Comparison of ENCODE assay signal across 8 cellular contexts in the genomic region with DNA sequence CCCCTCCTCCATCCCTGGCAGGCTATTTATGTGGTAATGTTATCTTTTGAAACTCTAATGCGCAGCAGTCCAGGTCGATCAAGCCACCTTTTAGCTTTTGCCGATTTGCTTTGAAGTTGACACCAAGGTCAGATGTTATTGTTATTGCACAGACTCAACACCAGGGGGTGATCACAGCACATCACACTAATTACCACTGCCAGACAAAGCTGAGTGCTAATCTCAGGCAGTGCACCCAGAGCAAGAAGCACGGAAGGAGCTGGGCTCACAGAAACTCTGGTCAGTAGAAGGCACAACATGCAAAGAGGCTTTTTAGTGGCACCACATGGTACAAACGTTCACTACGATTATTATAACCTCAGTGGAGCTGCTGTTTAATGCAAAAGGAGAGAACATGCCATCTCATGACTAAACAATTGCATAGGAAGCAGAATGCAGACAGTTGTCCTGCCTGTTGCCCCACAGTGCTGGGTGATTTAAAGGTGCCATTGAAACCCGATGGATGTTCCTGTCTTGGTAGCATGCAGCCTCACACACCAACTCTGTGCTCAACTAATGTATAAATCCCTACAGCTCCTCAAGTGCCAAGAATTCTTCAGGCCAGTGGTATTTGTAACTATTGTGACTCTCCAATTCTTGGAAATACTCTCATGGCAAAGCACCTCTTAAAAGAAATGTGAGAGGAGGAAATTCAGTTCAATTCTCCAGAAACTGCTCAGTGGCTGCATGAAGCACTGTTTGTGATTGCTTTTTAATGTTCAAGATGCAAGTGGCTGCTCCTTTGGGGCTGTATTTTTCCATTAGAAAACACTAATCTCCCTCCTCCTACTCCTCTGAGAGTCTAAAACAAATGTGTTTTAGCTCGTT.
DNase-seq lines count a peak whose midpoint lies in the region; ATAC-seq and TF ChIP-seq lines count a peak whose summit lies in the region.

No MANE protein-coding gene starts in this region.

- no peak for TF ChIP-seq POLR2A in Peyer's patch (IDR thresholded peaks at IDR 0.05)

- H3K4me3 ChIP-seq in Peyer's patch, result peak overlapping the region in 1 of 4 donors; percentile 5

- H3K27ac Mint-ChIP-seq in activated T-helper 2 cell treated with anti-CD3 and anti-CD28 coated beads, Interferon-gamma antibody, Interleukin-2, Interleukin-4, amounts not matched to agents 10 μg/mL and 5 μg/mL and 100 μg/mL, durations not matched to agents 14 hours and 24 hours and 36 hours, result no peak overlapping the region
- H3K27ac Mint-ChIP-seq in osteocyte (ENCODE audit: unreplicated experiment), result no peak overlapping the region

- H3K27me3 Mint-ChIP-seq in activated T-helper 2 cell treated with anti-CD3 and anti-CD28 coated beads, Interferon-gamma antibody, Interleukin-2, Interleukin-4, amounts not matched to agents 10 μg/mL and 5 μg/mL and 100 μg/mL, durations not matched to agents 14 hours and 24 hours and 36 hours (ENCODE audit: low read depth), result no peaks in the 10 kb centered on the region
- no peaks in the 10 kb centered on the region for H3K27me3 Mint-ChIP-seq in osteocyte (ENCODE audit: unreplicated experiment)

- no peaks in the 10 kb centered on the region for H3K9me3 ChIP-seq in Peyer's patch

- intact Hi-C loops in activated T-helper 2 cell treated with anti-CD3 and anti-CD28 coated beads, Interferon-gamma antibody, Interleukin-2, Interleukin-4, amounts not matched to agents 10 μg/mL and 5 μg/mL and 100 μg/mL, durations not matched to agents 14 hours and 24 hours and 36 hours (cut with micrococcal nuclease), result loop anchor here (5.0 kb wide), 2 partner anchors 470 to 650 kb away; no protein-coding TSS in a partner anchor

- no peaks in the 10 kb centered on the region for H3K36me3 ChIP-seq in Peyer's patch

- H3K27me3 ChIP-seq in Peyer's patch, result no peaks in the 10 kb centered on the region

- TF ChIP-seq EP300 in Ishikawa (IDR thresholded peaks at IDR 0.05; ENCODE audit: borderline replicate concordance), result no peak

- ATAC-seq in GM21737 (IDR thresholded peaks at IDR 0.05; ENCODE audit: unreplicated experiment), result peak; percentile 95

- peaks cover 2% of the 10 kb centered on the region for H3K4me1 Mint-ChIP-seq in activated T-helper 2 cell treated with anti-CD3 and anti-CD28 coated beads, Interferon-gamma antibody, Interleukin-2, Interleukin-4, amounts not matched to agents 10 μg/mL and 5 μg/mL and 100 μg/mL, durations not matched to agents 14 hours and 24 hours and 36 hours (ENCODE audit: low read depth)
- peaks cover 1% of the 10 kb centered on the region for H3K4me1 Mint-ChIP-seq in osteocyte (ENCODE audit: unreplicated experiment)

- H3K27ac ChIP-seq in Peyer's patch, result no peak overlapping the region

- H3K36me3 Mint-ChIP-seq in activated T-helper 2 cell treated with anti-CD3 and anti-CD28 coated beads, Interferon-gamma antibody, Interleukin-2, Interleukin-4, amounts not matched to agents 10 μg/mL and 5 μg/mL and 100 μg/mL, durations not matched to agents 14 hours and 24 hours and 36 hours (ENCODE audit: low read depth), result no peaks in the 10 kb centered on the region
- H3K36me3 Mint-ChIP-seq in osteocyte (ENCODE audit: unreplicated experiment), result no peaks in the 10 kb centered on the region

- DNase-seq in GDM1 (lab: John Stamatoyannopoulos, UW) (peak; percentile 18), Peyer's patch (peak in 2 of 3 donors; percentile 31 to 66), globus pallidus (ENCODE audit: low spot score) (peak; percentile 83), osteocyte (ENCODE audit: extremely low spot score, unreplicated experiment) (no peak), NK-92 (lab: John Stamatoyannopoulos, UW; ENCODE audit: unreplicated experiment) (no peak)
- DNase-seq in activated T-helper 2 cell treated with anti-CD3 and anti-CD28 coated beads, Interferon-gamma antibody, Interleukin-2, Interleukin-4, amounts not matched to agents 10 μg/mL and 5 μg/mL and 100 μg/mL, durations not matched to agents 14 hours and 24 hours and 36 hours (ENCODE audit: low spot score), result peak; percentile 30

- no peaks in the 10 kb centered on the region for H3K9me3 Mint-ChIP-seq in activated T-helper 2 cell treated with anti-CD3 and anti-CD28 coated beads, Interferon-gamma antibody, Interleukin-2, Interleukin-4, amounts not matched to agents 10 μg/mL and 5 μg/mL and 100 μg/mL, durations not matched to agents 14 hours and 24 hours and 36 hours
- H3K9me3 Mint-ChIP-seq in osteocyte (ENCODE audit: unreplicated experiment), result peaks cover 9% of the 10 kb centered on the region

- TF ChIP-seq CTCF in Peyer's patch (IDR thresholded peaks at IDR 0.05) (peak; percentile 13 to 82 (median 76)), osteocyte (IDR thresholded peaks at IDR 0.05) (peak; percentile 85)

- peak; percentile 96 for TF ChIP-seq RAD21 in Ishikawa (IDR thresholded peaks at IDR 0.05; ENCODE audit: low read depth)

- H3K4me1 ChIP-seq in Peyer's patch, result no peaks in the 10 kb centered on the region

- H3K4me3 Mint-ChIP-seq in activated T-helper 2 cell treated with anti-CD3 and anti-CD28 coated beads, Interferon-gamma antibody, Interleukin-2, Interleukin-4, amounts not matched to agents 10 μg/mL and 5 μg/mL and 100 μg/mL, durations not matched to agents 14 hours and 24 hours and 36 hours (ENCODE audit: low read depth), result no peak overlapping the region
- H3K4me3 Mint-ChIP-seq in osteocyte (ENCODE audit: unreplicated experiment), result no peak overlapping the region

TF ChIP-seq in Ishikawa, 13 proteins besides CTCF, POLR2A, EP300 and RAD21:
- no peak for TF ChIP-seq TEAD4 (IDR thresholded peaks at IDR 0.05)
- TF ChIP-seq, protein P1, sequence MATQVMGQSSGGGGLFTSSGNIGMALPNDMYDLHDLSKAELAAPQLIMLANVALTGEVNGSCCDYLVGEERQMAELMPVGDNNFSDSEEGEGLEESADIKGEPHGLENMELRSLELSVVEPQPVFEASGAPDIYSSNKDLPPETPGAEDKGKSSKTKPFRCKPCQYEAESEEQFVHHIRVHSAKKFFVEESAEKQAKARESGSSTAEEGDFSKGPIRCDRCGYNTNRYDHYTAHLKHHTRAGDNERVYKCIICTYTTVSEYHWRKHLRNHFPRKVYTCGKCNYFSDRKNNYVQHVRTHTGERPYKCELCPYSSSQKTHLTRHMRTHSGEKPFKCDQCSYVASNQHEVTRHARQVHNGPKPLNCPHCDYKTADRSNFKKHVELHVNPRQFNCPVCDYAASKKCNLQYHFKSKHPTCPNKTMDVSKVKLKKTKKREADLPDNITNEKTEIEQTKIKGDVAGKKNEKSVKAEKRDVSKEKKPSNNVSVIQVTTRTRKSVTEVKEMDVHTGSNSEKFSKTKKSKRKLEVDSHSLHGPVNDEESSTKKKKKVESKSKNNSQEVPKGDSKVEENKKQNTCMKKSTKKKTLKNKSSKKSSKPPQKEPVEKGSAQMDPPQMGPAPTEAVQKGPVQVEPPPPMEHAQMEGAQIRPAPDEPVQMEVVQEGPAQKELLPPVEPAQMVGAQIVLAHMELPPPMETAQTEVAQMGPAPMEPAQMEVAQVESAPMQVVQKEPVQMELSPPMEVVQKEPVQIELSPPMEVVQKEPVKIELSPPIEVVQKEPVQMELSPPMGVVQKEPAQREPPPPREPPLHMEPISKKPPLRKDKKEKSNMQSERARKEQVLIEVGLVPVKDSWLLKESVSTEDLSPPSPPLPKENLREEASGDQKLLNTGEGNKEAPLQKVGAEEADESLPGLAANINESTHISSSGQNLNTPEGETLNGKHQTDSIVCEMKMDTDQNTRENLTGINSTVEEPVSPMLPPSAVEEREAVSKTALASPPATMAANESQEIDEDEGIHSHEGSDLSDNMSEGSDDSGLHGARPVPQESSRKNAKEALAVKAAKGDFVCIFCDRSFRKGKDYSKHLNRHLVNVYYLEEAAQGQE (IDR thresholded peaks at IDR 0.05; ENCODE audit: low read depth), result no peak
- no peak for TF ChIP-seq CEBPB (IDR thresholded peaks at IDR 0.05)
- TF ChIP-seq, protein P2, sequence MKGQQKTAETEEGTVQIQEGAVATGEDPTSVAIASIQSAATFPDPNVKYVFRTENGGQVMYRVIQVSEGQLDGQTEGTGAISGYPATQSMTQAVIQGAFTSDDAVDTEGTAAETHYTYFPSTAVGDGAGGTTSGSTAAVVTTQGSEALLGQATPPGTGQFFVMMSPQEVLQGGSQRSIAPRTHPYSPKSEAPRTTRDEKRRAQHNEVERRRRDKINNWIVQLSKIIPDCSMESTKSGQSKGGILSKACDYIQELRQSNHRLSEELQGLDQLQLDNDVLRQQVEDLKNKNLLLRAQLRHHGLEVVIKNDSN (IDR thresholded peaks at IDR 0.05), result no peak
- no peak for TF ChIP-seq TAF1 (IDR thresholded peaks at IDR 0.05; ENCODE audit: low read depth)
- no peak for TF ChIP-seq EGR1 (IDR thresholded peaks at IDR 0.05)
- TF ChIP-seq ZBTB7A (IDR thresholded peaks at IDR 0.05; ENCODE audit: low read depth), result no peak
- no peak for TF ChIP-seq YY1 (IDR thresholded peaks at IDR 0.05; ENCODE audit: low read depth)
- no peak for TF ChIP-seq FOXM1 (IDR thresholded peaks at IDR 0.05; ENCODE audit: borderline replicate concordance, low read depth)
- TF ChIP-seq, protein P3, sequence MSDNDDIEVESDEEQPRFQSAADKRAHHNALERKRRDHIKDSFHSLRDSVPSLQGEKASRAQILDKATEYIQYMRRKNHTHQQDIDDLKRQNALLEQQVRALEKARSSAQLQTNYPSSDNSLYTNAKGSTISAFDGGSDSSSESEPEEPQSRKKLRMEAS (IDR thresholded peaks at IDR 0.05), result no peak
- no peak for TF ChIP-seq NFIC (IDR thresholded peaks at IDR 0.05)
- no peak for TF ChIP-seq CREB1 (IDR thresholded peaks at IDR 0.05; ENCODE audit: low read depth)
- no peak for TF ChIP-seq TCF12 (IDR thresholded peaks at IDR 0.05; ENCODE audit: low read depth)

Comparison
In these comparisons a context has a peak if more than half of its experiments do, and no peak if none do; other contexts are left out.
1. DNase-seq: peak in GDM1 (single experiment), Peyer's patch (2 of 3), activated T-helper 2 cell treated with anti-CD3 and anti-CD28 coated beads, Interferon-gamma antibody, Interleukin-2, Interleukin-4, amounts not matched to agents 10 μg/mL and 5 μg/mL and 100 μg/mL, durations not matched to agents 14 hours and 24 hours and 36 hours (single experiment) and globus pallidus (single experiment); none in osteocyte (single experiment) and NK-92 (single experiment).